Comparison of ENCODE assay signal across 10 cellular contexts in genomic region chr4:156946508-156947197, GRCh38. TPM values are rescaled to one million over a fixed set of nuclear protein-coding genes. Genes with fewer than 3 reads are reported as not detected.
DNase-seq lines count a peak whose midpoint lies in the region; ATAC-seq and TF ChIP-seq lines count a peak whose summit lies in the region.
"Had no signal": no experiment of that assay in that cellular context is flagged by ENCODE, and none has a peak within 500 bp of the region (broad histone marks: within the 10 kb centered on the region; RNA-seq: fewer than 3 reads in every experiment).

No MANE protein-coding gene starts in this region.

- H3K4me1 Mint-ChIP-seq in Caco-2 (ENCODE audit: low read depth, unreplicated experiment) (peaks cover 33% of the 10 kb centered on the region), endodermal cell (peaks cover 20% of the 10 kb centered on the region)

- POLR2A ChIA-PET in Caco-2 (lab: Charles Lee), result no interaction called here

- TF ChIP-seq CTCF in Caco-2 (IDR thresholded peaks at IDR 0.05; ENCODE audit: insufficient read depth in 1 of 2, low read depth in 1 of 2, low read length in 1 of 2, severe bottlenecking in 1 of 2, unreplicated experiment in 1 of 2), result no peak
- TF ChIP-seq CTCF in omental fat pad (IDR thresholded peaks at IDR 0.05), result no peak
- no peak for TF ChIP-seq CTCF in endodermal cell (conservative IDR thresholded peaks at IDR 0.05)

- no peaks in the 10 kb centered on the region for H3K36me3 ChIP-seq in Caco-2 (ENCODE audit: control insufficient read depth, insufficient read depth, low read length)
- H3K36me3 ChIP-seq in endodermal cell (ENCODE audit: control insufficient read depth, insufficient read depth, low read length), result no peaks in the 10 kb centered on the region
- H3K36me3 ChIP-seq in effector memory CD4-positive, alpha-beta T cell (ENCODE audit: control insufficient read depth, insufficient read depth, low read length), result no peaks in the 10 kb centered on the region

- H3K9me3 ChIP-seq in Caco-2, result no peaks in the 10 kb centered on the region
- H3K9me3 ChIP-seq in endodermal cell (ENCODE audit: control insufficient read depth, low read length), result no peaks in the 10 kb centered on the region
- no peaks in the 10 kb centered on the region for H3K9me3 ChIP-seq in effector memory CD4-positive, alpha-beta T cell (ENCODE audit: control insufficient read depth, low read length)

- H3K27me3 Mint-ChIP-seq in Caco-2 (ENCODE audit: insufficient read depth, unreplicated experiment), result no peaks in the 10 kb centered on the region
- H3K27me3 Mint-ChIP-seq in endodermal cell (ENCODE audit: insufficient read depth), result no peaks in the 10 kb centered on the region
- H3K27me3 Mint-ChIP-seq: activated CD8-positive, alpha-beta T cell treated with anti-CD3 and anti-CD28 coated beads for 36 hours; stimulated activated naive CD8-positive, alpha-beta T cell treated with anti-CD3 and anti-CD28 coated beads, Interleukin-15, Interleukin-2, amounts not matched to agents 100 ng/mL and 50 ng/mL, for 24 hours had no signal

- H3K27me3 ChIP-seq in Caco-2 (replicated peaks; ENCODE audit: control insufficient read depth, insufficient read depth, low read length), result no peaks in the 10 kb centered on the region
- H3K27me3 ChIP-seq in endodermal cell (ENCODE audit: control insufficient read depth, insufficient read depth, low read length, poor library complexity, severe bottlenecking), result no peaks in the 10 kb centered on the region
- H3K27me3 ChIP-seq in effector memory CD4-positive, alpha-beta T cell (replicated peaks; ENCODE audit: control insufficient read depth, insufficient read depth, low read length, poor library complexity, severe bottlenecking), result no peaks in the 10 kb centered on the region

- H3K36me3 Mint-ChIP-seq in Caco-2 (ENCODE audit: insufficient read depth, unreplicated experiment), result no peaks in the 10 kb centered on the region
- no peaks in the 10 kb centered on the region for H3K36me3 Mint-ChIP-seq in endodermal cell (ENCODE audit: low read depth)

- 90 to 100% methylated on average over 1 to 5 of the region's 5 CpGs for WGBS in endodermal cell (ENCODE audit: insufficient coverage in 1 of 2, insufficient read length in 1 of 2), 2 experiments

- H3K9ac ChIP-seq in endodermal cell (ENCODE audit: extremely low read depth, low read length, poor library complexity, severe bottlenecking), result no peak overlapping the region

- H3K4me3 Mint-ChIP-seq in Caco-2 (ENCODE audit: unreplicated experiment) (no peak overlapping the region), endodermal cell (no peak overlapping the region)
- H3K4me3 Mint-ChIP-seq: activated CD8-positive, alpha-beta T cell treated with anti-CD3 and anti-CD28 coated beads for 36 hours; stimulated activated naive CD8-positive, alpha-beta T cell treated with anti-CD3 and anti-CD28 coated beads, Interleukin-15, Interleukin-2, amounts not matched to agents 100 ng/mL and 50 ng/mL, for 24 hours had no signal

- H3K27ac ChIP-seq in epithelial cell of prostate (peak overlapping the region; percentile 89), endodermal cell (ENCODE audit: low read depth, low read length) (no peak overlapping the region)
- H3K27ac ChIP-seq in effector memory CD4-positive, alpha-beta T cell (ENCODE audit: insufficient read depth, low read length, poor library complexity, severe bottlenecking), result no peak overlapping the region

- H3K4me1 ChIP-seq in Caco-2 (peaks cover 40% of the 10 kb centered on the region), endodermal cell (ENCODE audit: control insufficient read depth, insufficient read depth, low read length) (no peaks in the 10 kb centered on the region)
- no peaks in the 10 kb centered on the region for H3K4me1 ChIP-seq in effector memory CD4-positive, alpha-beta T cell (ENCODE audit: control insufficient read depth, insufficient read depth, low read length, poor library complexity, severe bottlenecking)

- BruUV-seq in Caco-2 (replicated peaks; lab: Mats Ljungman, UMichigan), result TSS peak; percentile 39

- H3K9me3 Mint-ChIP-seq in Caco-2 (ENCODE audit: unreplicated experiment) (no peaks in the 10 kb centered on the region), endodermal cell (no peaks in the 10 kb centered on the region)
- H3K9me3 Mint-ChIP-seq: activated CD8-positive, alpha-beta T cell treated with anti-CD3 and anti-CD28 coated beads for 36 hours; stimulated activated naive CD8-positive, alpha-beta T cell treated with anti-CD3 and anti-CD28 coated beads, Interleukin-15, Interleukin-2, amounts not matched to agents 100 ng/mL and 50 ng/mL, for 24 hours had no signal

- peak; percentile 85 for ATAC-seq in omental fat pad (ENCODE audit: low FRiP score)
- ATAC-seq: activated CD8-positive, alpha-beta T cell treated with anti-CD3 and anti-CD28 coated beads for 36 hours had no signal

- intact Hi-C loops in Caco-2 (cut with micrococcal nuclease; ENCODE audit: unreplicated experiment), result no loop called here

- CTCF ChIA-PET in Caco-2 (lab: Charles Lee), result no interaction called here

- peak overlapping the region; percentile 75 for H3K27ac Mint-ChIP-seq in Caco-2 (ENCODE audit: unreplicated experiment)
- no peak overlapping the region for H3K27ac Mint-ChIP-seq in endodermal cell
- H3K27ac Mint-ChIP-seq: activated CD8-positive, alpha-beta T cell treated with anti-CD3 and anti-CD28 coated beads for 36 hours; stimulated activated naive CD8-positive, alpha-beta T cell treated with anti-CD3 and anti-CD28 coated beads, Interleukin-15, Interleukin-2, amounts not matched to agents 100 ng/mL and 50 ng/mL, for 24 hours had no signal

- no peak overlapping the region for H3K4me3 ChIP-seq in Caco-2 (ENCODE audit: low read depth, low read length)
- H3K4me3 ChIP-seq in endodermal cell (ENCODE audit: low read length), result no peak overlapping the region
- no peak overlapping the region for H3K4me3 ChIP-seq in effector memory CD4-positive, alpha-beta T cell (ENCODE audit: insufficient read depth, low read depth, low read length, poor library complexity, severe bottlenecking)

- no peak for DNase-seq in Caco-2
- peak; percentile 54 to 55 for DNase-seq in NCI-H446 (lab: John Stamatoyannopoulos, UW)
- peak; percentile 97 for DNase-seq in epithelial cell of prostate (ENCODE audit: low read depth, low spot score)
- no peak for DNase-seq in omental fat pad (ENCODE audit: low spot score)
- DNase-seq in endodermal cell, result no peak
- DNase-seq in GF-D8 (lab: John Stamatoyannopoulos, UW), result no peak
- no peak for DNase-seq in effector memory CD4-positive, alpha-beta T cell
- no peak for DNase-seq in SIG-M5 treated with dmso at 0.1 percent for 504 hours (lab: John Stamatoyannopoulos, UW; ENCODE audit: unreplicated experiment)
- DNase-seq: activated CD8-positive, alpha-beta T cell treated with anti-CD3 and anti-CD28 coated beads for 36 hours had no signal

RNA-seq across cellular contexts. Expression of gene PDGFC, which starts 24.9 kb away (rescaled TPM):
- total RNA-seq in Caco-2 (2022) (9.5 and 12.3 TPM in 2 replicates), omental fat pad (10 to 100 TPM; 22.5 to 38.2 (median 33.1) TPM), endodermal cell (1 to 10 TPM; 5.5 to 6.8 TPM)
- polyA plus RNA-seq in endodermal cell (2013, experiment 1 of 2), result 36.7 TPM
- 34.3 TPM for polyA plus RNA-seq in endodermal cell (2013, experiment 2 of 2)
- total RNA-seq: activated CD8-positive, alpha-beta T cell treated with anti-CD3 and anti-CD28 coated beads for 36 hours had no signal

Comparison
In these comparisons a context has a peak if more than half of its experiments do, and no peak if none do; other contexts are left out.
1. DNase-seq: peak in NCI-H446 (2 of 2) and epithelial cell of prostate (single experiment); none in Caco-2 (0 of 2), omental fat pad (single experiment), endodermal cell (single experiment), GF-D8 (single experiment), effector memory CD4-positive, alpha-beta T cell (0 of 3) and SIG-M5 treated with dmso at 0.1 percent for 504 hours (single experiment).